ENCODE assay signal across 8 cellular contexts in genomic region chr11:130827697-130828377, GRCh38.
DNase-seq lines count a peak whose midpoint lies in the region; ATAC-seq and TF ChIP-seq lines count a peak whose summit lies in the region.

No MANE protein-coding gene starts in this region.

- H3K9me3 Mint-ChIP-seq in activated naive CD8-positive, alpha-beta T cell treated with anti-CD3 and anti-CD28 coated beads, Interleukin-2, amount 50 U/mL, for 24 hours, result no peaks in the 10 kb centered on the region
- H3K9me3 Mint-ChIP-seq in stimulated activated effector memory CD8-positive, alpha-beta T cell treated with anti-CD3 and anti-CD28 coated beads, Interleukin-12 subunit alpha, Interleukin-12 subunit beta, amount 100 ng/mL, for 72 hours, result no peaks in the 10 kb centered on the region

- H3K9me3 ChIP-seq in hepatocyte (ENCODE audit: low read depth), result no peaks in the 10 kb centered on the region

- no peak overlapping the region for H3K4me2 ChIP-seq in hepatocyte

- no peaks in the 10 kb centered on the region for H3K27me3 ChIP-seq in hepatocyte

- H2AFZ ChIP-seq in hepatocyte, result peak overlapping the region; percentile 4

- no peaks in the 10 kb centered on the region for H3K79me2 ChIP-seq in hepatocyte

- peaks cover 50% of the 10 kb centered on the region for H3K4me1 ChIP-seq in hepatocyte (ENCODE audit: insufficient read depth)

- H3K4me3 ChIP-seq in hepatocyte, result no peak overlapping the region

- peak; percentile 64 for ATAC-seq in activated naive CD8-positive, alpha-beta T cell treated with anti-CD3 and anti-CD28 coated beads, Interleukin-2, amount 50 U/mL, for 24 hours
- peak; percentile 49 for ATAC-seq in stimulated activated effector memory CD8-positive, alpha-beta T cell treated with anti-CD3 and anti-CD28 coated beads, Interleukin-12 subunit alpha, Interleukin-12 subunit beta, amount 100 ng/mL, for 72 hours
- ATAC-seq in GM18907 (IDR thresholded peaks at IDR 0.05; ENCODE audit: unreplicated experiment), result no peak
- ATAC-seq in GM19467 (IDR thresholded peaks at IDR 0.05; ENCODE audit: unreplicated experiment), result no peak

- TF ChIP-seq CTCF in GM12874 (IDR thresholded peaks at IDR 0.05; ENCODE audit: insufficient read depth, low read depth, low read length) (0 out of 2 replicates have a peak, but pooled peaks have one; percentile 20), hepatocyte (IDR thresholded peaks at IDR 0.05; ENCODE audit: poor library complexity) (peak; percentile 62)

- H3K27ac ChIP-seq in hepatocyte, result peak overlapping the region; percentile 25

- no peaks in the 10 kb centered on the region for H3K36me3 ChIP-seq in hepatocyte (replicated peaks; ENCODE audit: insufficient read depth, low read depth)

- H3K27ac Mint-ChIP-seq in activated naive CD8-positive, alpha-beta T cell treated with anti-CD3 and anti-CD28 coated beads, Interleukin-2, amount 50 U/mL, for 24 hours, result no peak overlapping the region
- no peak overlapping the region for H3K27ac Mint-ChIP-seq in stimulated activated effector memory CD8-positive, alpha-beta T cell treated with anti-CD3 and anti-CD28 coated beads, Interleukin-12 subunit alpha, Interleukin-12 subunit beta, amount 100 ng/mL, for 72 hours

- no peaks in the 10 kb centered on the region for H3K9me2 ChIP-seq in hepatocyte (replicated peaks; ENCODE audit: insufficient read depth)

- no peak overlapping the region for H3K4me3 Mint-ChIP-seq in activated naive CD8-positive, alpha-beta T cell treated with anti-CD3 and anti-CD28 coated beads, Interleukin-2, amount 50 U/mL, for 24 hours
- H3K4me3 Mint-ChIP-seq in stimulated activated effector memory CD8-positive, alpha-beta T cell treated with anti-CD3 and anti-CD28 coated beads, Interleukin-12 subunit alpha, Interleukin-12 subunit beta, amount 100 ng/mL, for 72 hours, result no peak overlapping the region

- H3K4me1 Mint-ChIP-seq in activated naive CD8-positive, alpha-beta T cell treated with anti-CD3 and anti-CD28 coated beads, Interleukin-2, amount 50 U/mL, for 24 hours, result no peaks in the 10 kb centered on the region
- no peaks in the 10 kb centered on the region for H3K4me1 Mint-ChIP-seq in stimulated activated effector memory CD8-positive, alpha-beta T cell treated with anti-CD3 and anti-CD28 coated beads, Interleukin-12 subunit alpha, Interleukin-12 subunit beta, amount 100 ng/mL, for 72 hours

- peak; percentile 66 to 82 for DNase-seq in Kasumi-1 (lab: John Stamatoyannopoulos, UW)
- DNase-seq in activated naive CD8-positive, alpha-beta T cell treated with anti-CD3 and anti-CD28 coated beads, Interleukin-2, amount 50 U/mL, for 24 hours, result peak; percentile 6
- peak; percentile 87 for DNase-seq in hepatocyte (ENCODE audit: low spot score)
- no peak for DNase-seq in stimulated activated effector memory CD8-positive, alpha-beta T cell treated with anti-CD3 and anti-CD28 coated beads, Interleukin-12 subunit alpha, Interleukin-12 subunit beta, amount 100 ng/mL, for 72 hours (ENCODE audit: low spot score in 2 of 2)
- no peak for DNase-seq in effector CD8-positive, alpha-beta T cell (lab: John Stamatoyannopoulos, UW)

- H3K36me3 Mint-ChIP-seq in activated naive CD8-positive, alpha-beta T cell treated with anti-CD3 and anti-CD28 coated beads, Interleukin-2, amount 50 U/mL, for 24 hours (ENCODE audit: low read depth), result no peaks in the 10 kb centered on the region
- no peaks in the 10 kb centered on the region for H3K36me3 Mint-ChIP-seq in stimulated activated effector memory CD8-positive, alpha-beta T cell treated with anti-CD3 and anti-CD28 coated beads, Interleukin-12 subunit alpha, Interleukin-12 subunit beta, amount 100 ng/mL, for 72 hours

- WGBS in hepatocyte (ENCODE audit: low lambda C conversion rate, missing lambda C conversion rate), result 39% methylated on average over 11 of the region's 11 CpGs

- no peaks in the 10 kb centered on the region for H4K20me1 ChIP-seq in hepatocyte (ENCODE audit: insufficient read depth, poor library complexity, severe bottlenecking)

- H3K27me3 Mint-ChIP-seq in activated naive CD8-positive, alpha-beta T cell treated with anti-CD3 and anti-CD28 coated beads, Interleukin-2, amount 50 U/mL, for 24 hours, result peaks cover 2% of the 10 kb centered on the region

Comparison
In these comparisons a context has a peak if more than half of its experiments do, and no peak if none do; other contexts are left out.
1. DNase-seq: peak in Kasumi-1 (2 of 2), activated naive CD8-positive, alpha-beta T cell treated with anti-CD3 and anti-CD28 coated beads, Interleukin-2, amount 50 U/mL, for 24 hours (single experiment) and hepatocyte (single experiment); none in stimulated activated effector memory CD8-positive, alpha-beta T cell treated with anti-CD3 and anti-CD28 coated beads, Interleukin-12 subunit alpha, Interleukin-12 subunit beta, amount 100 ng/mL, for 72 hours (0 of 2) and effector CD8-positive, alpha-beta T cell (single experiment).
2. ATAC-seq: peak in activated naive CD8-positive, alpha-beta T cell treated with anti-CD3 and anti-CD28 coated beads, Interleukin-2, amount 50 U/mL, for 24 hours (single experiment) and stimulated activated effector memory CD8-positive, alpha-beta T cell treated with anti-CD3 and anti-CD28 coated beads, Interleukin-12 subunit alpha, Interleukin-12 subunit beta, amount 100 ng/mL, for 72 hours (single experiment); none in GM18907 (single experiment) and GM19467 (single experiment).